ENCODE assay signal across 12 cellular contexts in the genomic region with DNA sequence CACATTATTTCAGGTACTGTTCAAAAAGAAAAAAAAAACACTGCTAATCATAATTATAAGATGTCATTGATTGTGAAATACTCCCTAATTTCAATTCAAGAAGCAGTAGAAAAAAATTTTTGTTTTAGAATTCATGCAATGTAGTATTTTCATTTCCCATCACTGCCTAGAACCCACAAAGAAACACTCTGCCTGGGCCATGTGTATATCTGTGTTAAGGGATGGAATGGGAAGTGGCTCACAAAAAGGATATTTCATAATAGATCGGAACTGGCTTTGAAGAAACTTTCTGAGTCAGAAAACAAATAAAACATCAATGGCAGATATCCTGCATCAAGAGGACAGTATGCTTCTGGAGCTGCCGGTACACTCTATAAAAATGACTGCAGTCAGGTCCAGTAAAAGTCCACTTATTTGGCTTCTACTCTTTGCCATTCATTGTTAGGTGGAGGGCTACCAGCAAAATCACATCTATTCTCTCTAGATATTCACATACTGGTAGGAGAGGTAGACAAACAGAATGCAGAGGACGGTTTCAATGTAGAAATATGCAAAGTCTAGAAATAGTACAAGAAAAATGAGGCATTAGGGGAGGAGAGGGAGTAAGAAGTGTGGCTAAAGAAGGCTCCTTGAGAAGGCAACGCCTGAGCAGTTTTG.
DNase-seq lines count a peak whose midpoint lies in the region; ATAC-seq and TF ChIP-seq lines count a peak whose summit lies in the region.
"Had no signal": no experiment of that assay in that cellular context is flagged by ENCODE, and none has a peak within 500 bp of the region (broad histone marks: within the 10 kb centered on the region; RNA-seq: fewer than 3 reads in every experiment).

No MANE protein-coding gene starts in this region.

- H3K27me3 ChIP-seq in colonic mucosa (no peaks in the 10 kb centered on the region), osteoblast (ENCODE audit: insufficient read depth, low read length) (no peaks in the 10 kb centered on the region), ovary (no peaks in the 10 kb centered on the region)

- H3K4me1 ChIP-seq in colonic mucosa (peaks cover 4% of the 10 kb centered on the region), osteoblast (ENCODE audit: insufficient read depth, low read length) (peaks cover 49% of the 10 kb centered on the region), ovary (ENCODE audit: insufficient read depth) (peaks cover 5% of the 10 kb centered on the region)

- TF ChIP-seq POLR2A in ovary (IDR thresholded peaks at IDR 0.05): no peak

- H3K36me3 ChIP-seq in colonic mucosa: no peaks in the 10 kb centered on the region
- no peaks in the 10 kb centered on the region for H3K36me3 ChIP-seq in osteoblast (ENCODE audit: insufficient read depth, low read length)
- no peaks in the 10 kb centered on the region for H3K36me3 ChIP-seq in ovary

- DNase-seq in GF-D8 (lab: John Stamatoyannopoulos, UW): peak; percentile 31
- peak; percentile 73 to 91 for DNase-seq in NOMO-1 (lab: John Stamatoyannopoulos, UW; ENCODE audit: unreplicated experiment in 2 of 2)
- no peak for DNase-seq in colonic mucosa
- DNase-seq in osteoblast (ENCODE audit: insufficient read length, low spot score, missing footprints): no peak
- DNase-seq in activated CD4-positive, alpha-beta T cell treated with anti-CD3 and anti-CD28 coated beads for 4 hours: no peak
- no peak for DNase-seq in DMS 273 (lab: John Stamatoyannopoulos, UW; ENCODE audit: unreplicated experiment)
- no peak for DNase-seq in ovary
- DNase-seq: activated naive CD8-positive, alpha-beta T cell treated with anti-CD3 and anti-CD28 coated beads, Interleukin-2, amount 50 U/mL, for 24 hours; effector CD8-positive, alpha-beta T cell; immature natural killer cell; NCI-H345 had no signal

- H3K9me3 ChIP-seq in colonic mucosa (no peaks in the 10 kb centered on the region), osteoblast (ENCODE audit: low read depth, low read length) (no peaks in the 10 kb centered on the region), ovary (no peaks in the 10 kb centered on the region)

- peak overlapping the region; percentile 13 for H2AFZ ChIP-seq in osteoblast (ENCODE audit: low read length)

- no peaks in the 10 kb centered on the region for H3K79me2 ChIP-seq in osteoblast (ENCODE audit: insufficient read depth, low read length)

- H3K9ac ChIP-seq in colonic mucosa (ENCODE audit: low read depth in 2 of 2, low read length in 2 of 2): no peak overlapping the region

- intact Hi-C loops in colonic mucosa (cut with DNase I): no loop called here
- intact Hi-C loops in ovary (cut with DNase I): no loop called here

- peak overlapping the region; percentile 24 for H3K27ac ChIP-seq in colonic mucosa
- peak overlapping the region; percentile 8 for H3K27ac ChIP-seq in osteoblast (ENCODE audit: low read depth, low read length)
- H3K27ac ChIP-seq in ovary: no peak overlapping the region

- H4K20me1 ChIP-seq in osteoblast (ENCODE audit: insufficient read depth, low read length): no peaks in the 10 kb centered on the region

- no peak for TF ChIP-seq CTCF in colonic mucosa (IDR thresholded peaks at IDR 0.05)
- TF ChIP-seq CTCF in osteoblast (IDR thresholded peaks at IDR 0.05; ENCODE audit: extremely low read depth, low read depth, low read length): no peak
- TF ChIP-seq CTCF in ovary (IDR thresholded peaks at IDR 0.05): no peak

- no peak overlapping the region for H3K4me3 ChIP-seq in colonic mucosa
- H3K4me3 ChIP-seq in osteoblast (ENCODE audit: insufficient read depth, low read length): peak overlapping the region; percentile 11
- H3K4me3 ChIP-seq in ovary: no peak overlapping the region

- TF ChIP-seq EP300 in ovary (IDR thresholded peaks at IDR 0.05): no peak

- WGBS in ovary, 3 donors: 10 to 25% (median 17%) methylated on average over 4 of the region's 4 CpGs

- no peak for ATAC-seq in GM18861 (IDR thresholded peaks at IDR 0.05; ENCODE audit: unreplicated experiment)
- ATAC-seq: activated naive CD8-positive, alpha-beta T cell treated with anti-CD3 and anti-CD28 coated beads, Interleukin-2, amount 50 U/mL, for 24 hours had no signal

- H3K4me2 ChIP-seq in osteoblast (ENCODE audit: insufficient read depth, low read length): peak overlapping the region; percentile 54

Comparison
In these comparisons a context has a peak if more than half of its experiments do, and no peak if none do; other contexts are left out.
1. DNase-seq: peak in GF-D8 (single experiment) and NOMO-1 (2 of 2); none in colonic mucosa (single experiment), osteoblast (single experiment), activated CD4-positive, alpha-beta T cell treated with anti-CD3 and anti-CD28 coated beads for 4 hours (0 of 2), DMS 273 (single experiment) and ovary (0 of 5).
2. H3K27ac ChIP-seq: peak in colonic mucosa (single experiment) and osteoblast (single experiment); none in ovary (0 of 2).